Comparison of ENCODE assay signal across 19 cellular contexts in the genomic region with DNA sequence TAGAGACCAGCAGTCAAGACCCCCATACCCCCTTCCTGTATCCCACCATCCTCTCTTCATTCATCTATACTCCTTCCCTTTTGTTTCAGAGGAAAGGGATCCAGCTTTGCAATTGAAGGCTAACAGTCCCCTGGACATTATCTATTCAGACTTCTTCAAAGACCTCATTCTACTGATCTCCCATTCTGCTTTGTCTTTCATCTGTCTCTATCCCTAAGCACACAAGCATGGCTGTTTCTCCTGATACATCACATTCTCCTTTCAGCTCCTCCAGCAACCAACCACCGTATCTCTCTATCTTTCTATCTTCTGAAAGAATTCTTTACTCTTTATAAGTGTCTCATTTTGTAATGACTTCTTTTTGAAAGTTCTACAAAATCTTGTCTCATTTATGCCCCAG. TPM values are rescaled to one million over a fixed set of nuclear protein-coding genes. Genes with fewer than 3 reads are reported as not detected.
DNase-seq lines count a peak whose midpoint lies in the region; ATAC-seq, FAIRE-seq and TF ChIP-seq lines count a peak whose summit lies in the region.
"Had no signal": no experiment of that assay in that cellular context is flagged by ENCODE, and none has a peak within 500 bp of the region (broad histone marks: within the 10 kb centered on the region; RNA-seq: fewer than 3 reads in every experiment).

No MANE protein-coding gene starts in this region.

- no peak for TF ChIP-seq POLR2A in A549 (IDR thresholded peaks at IDR 0.05; ENCODE audit: low read length)
- no peak for TF ChIP-seq POLR2A in endothelial cell of umbilical vein (IDR thresholded peaks at IDR 0.05; ENCODE audit: low read depth, low read length)
- no peak for TF ChIP-seq POLR2A in adrenal gland (IDR thresholded peaks at IDR 0.05)

- no peaks in the 10 kb centered on the region for H3F3A ChIP-seq in neural progenitor cell (ENCODE audit: low read depth)

- TF ChIP-seq CTCF in A549 (IDR thresholded peaks at IDR 0.05) (no peak), endothelial cell of umbilical vein (IDR thresholded peaks at IDR 0.05; ENCODE audit: extremely low read depth in 1 of 2, insufficient read depth in 1 of 2, low read depth in 1 of 2, low read length in 2 of 2) (no peak), neural progenitor cell (IDR thresholded peaks at IDR 0.05) (no peak), Calu3 (IDR thresholded peaks at IDR 0.05; ENCODE audit: unreplicated experiment) (no peak), adrenal gland (IDR thresholded peaks at IDR 0.05) (no peak)

- H3K9ac ChIP-seq in endothelial cell of umbilical vein (replicated peaks; ENCODE audit: extremely low read depth, insufficient read depth, low read length) (no peak overlapping the region), neural progenitor cell (no peak overlapping the region)
- H3K9ac ChIP-seq: BLaER1 treated with 17β-estradiol and CSF1 and Interleukin-3, amounts not matched to agents 10 nM and 100 nM had no signal

- H3K4me3 Mint-ChIP-seq in T-helper 17 cell = no peak overlapping the region
- no peak overlapping the region for H3K4me3 Mint-ChIP-seq in neural progenitor cell
- no peak overlapping the region for H3K4me3 Mint-ChIP-seq in Calu3 (ENCODE audit: low read depth, unreplicated experiment)
- H3K4me3 Mint-ChIP-seq: CD4-positive, CD25-positive, alpha-beta regulatory T cell; H9 had no signal

- H3K9me1 ChIP-seq in endothelial cell of umbilical vein (replicated peaks; ENCODE audit: control insufficient read depth, extremely low read depth, insufficient read depth, low read length) = no peaks in the 10 kb centered on the region

- H3K4me2 ChIP-seq in A549 = 0 out of 3 replicates have a peak overlapping the region, but pooled peaks have one; percentile 8
- H3K4me2 ChIP-seq in endothelial cell of umbilical vein (ENCODE audit: insufficient read depth, low read length) = no peak overlapping the region
- H3K4me2 ChIP-seq in neural progenitor cell = no peak overlapping the region
- H3K4me2 ChIP-seq: BLaER1 treated with 17β-estradiol and CSF1 and Interleukin-3, amounts not matched to agents 10 nM and 100 nM had no signal

- H3K36me3 Mint-ChIP-seq in T-helper 17 cell (ENCODE audit: low read depth) = peaks cover 3% of the 10 kb centered on the region
- H3K36me3 Mint-ChIP-seq in neural progenitor cell = no peaks in the 10 kb centered on the region
- no peaks in the 10 kb centered on the region for H3K36me3 Mint-ChIP-seq in Calu3 (ENCODE audit: insufficient read depth, unreplicated experiment)
- H3K36me3 Mint-ChIP-seq: CD4-positive, CD25-positive, alpha-beta regulatory T cell had no signal

- TF ChIP-seq EP300 in A549 (IDR thresholded peaks at IDR 0.05) = no peak

- H2AFZ ChIP-seq in endothelial cell of umbilical vein (ENCODE audit: low read depth, low read length) (peak overlapping the region; percentile 24), neural progenitor cell (replicated peaks) (peak overlapping the region; percentile 5)

- H3K27me3 Mint-ChIP-seq in T-helper 17 cell (no peaks in the 10 kb centered on the region), neural progenitor cell (ENCODE audit: insufficient read depth, low read depth) (peaks cover 7% of the 10 kb centered on the region), Calu3 (ENCODE audit: unreplicated experiment) (no peaks in the 10 kb centered on the region)
- H3K27me3 Mint-ChIP-seq: CD4-positive, CD25-positive, alpha-beta regulatory T cell had no signal

- no peak for FAIRE-seq in A549 (lab: Jason Lieb, UNC)
- no peak for FAIRE-seq in endothelial cell of umbilical vein (lab: Jason Lieb, UNC)
- FAIRE-seq: D721Med, GM19239, HTR-8/SVneo had no signal

- dilution Hi-C loops in endothelial cell of umbilical vein (cut with MboI; ENCODE audit: extremely low pct_ligation_motif_present, low sequenced_read_pairs) = no loop called here

- no peaks in the 10 kb centered on the region for H3K36me3 ChIP-seq in endothelial cell of umbilical vein (ENCODE audit: control insufficient read depth in 2 of 2, extremely low read depth in 1 of 2, insufficient read depth in 2 of 2, low read length in 2 of 2)
- no peaks in the 10 kb centered on the region for H3K36me3 ChIP-seq in neural progenitor cell
- H3K36me3 ChIP-seq in adrenal gland (replicated peaks in 1 of 2) = no peaks in the 10 kb centered on the region
- H3K36me3 ChIP-seq: BLaER1 treated with 17β-estradiol and CSF1 and Interleukin-3, amounts not matched to agents 10 nM and 100 nM had no signal

- H3K4me1 Mint-ChIP-seq in T-helper 17 cell = peaks cover 17% of the 10 kb centered on the region
- H3K4me1 Mint-ChIP-seq in neural progenitor cell = no peaks in the 10 kb centered on the region
- peaks cover 15% of the 10 kb centered on the region for H3K4me1 Mint-ChIP-seq in Calu3 (ENCODE audit: low read depth, unreplicated experiment)
- H3K4me1 Mint-ChIP-seq: H9 had no signal

- 0 out of 3 replicates have a peak, but pooled peaks cover 11% of the 10 kb centered on the region for H3K4me1 ChIP-seq in A549
- H3K4me1 ChIP-seq in endothelial cell of umbilical vein (ENCODE audit: control insufficient read depth, extremely low read depth, insufficient read depth, low read length) = no peaks in the 10 kb centered on the region
- H3K4me1 ChIP-seq in neural progenitor cell = no peaks in the 10 kb centered on the region
- H3K4me1 ChIP-seq in adrenal gland (replicated peaks in 1 of 2) = no peaks in the 10 kb centered on the region

- CTCF ChIA-PET in A549 (lab: Yijun Ruan, JAX) (interaction anchor here (0.7 to 1.6 kb wide), 3 partner anchors 9 to 266 kb away, joined by 4 read pairs; a partner anchor contains a TSS), endothelial cell of umbilical vein (lab: Charles Lee) (interaction anchor here (1.0 to 1.2 kb wide), 2 partner anchors 8 to 10 kb away, joined by 3 to 4 read pairs; a partner anchor contains a TSS), Calu3 (lab: Charles Lee) (interaction anchor here (0.7 kb wide), 1 partner anchor 424 kb away, joined by 3 read pairs; no protein-coding TSS in a partner anchor)

- no peak for ATAC-seq in A549
- no peak for ATAC-seq in T-helper 17 cell

- H3K27ac ChIP-seq in A549 (no peak overlapping the region), endothelial cell of umbilical vein (ENCODE audit: insufficient read depth, low read depth, low read length) (no peak overlapping the region), neural progenitor cell (no peak overlapping the region), adrenal gland (no peak overlapping the region)
- H3K27ac ChIP-seq: BLaER1 treated with 17β-estradiol and CSF1 and Interleukin-3, amounts not matched to agents 10 nM and 100 nM had no signal

- DNase-seq in A549 (ENCODE audit: low read depth in 1 of 2, low spot score in 1 of 2) (no peak), T-helper 17 cell (no peak), endothelial cell of umbilical vein (ENCODE audit: low read depth, low spot score) (no peak), neural progenitor cell (ENCODE audit: low spot score) (no peak), Calu3 (no peak), adrenal gland (no peak), D341Med (ENCODE audit: low spot score) (no peak)
- no peak for DNase-seq in stimulated activated CD4-positive, alpha-beta T cell treated with anti-CD3 and anti-CD28 coated beads, Interleukin-2, amount 100 ng/mL, for 48 hours
- DNase-seq: 8988T; ACHN; CD4-positive, CD25-positive, alpha-beta regulatory T cell; DMS153; GF-D8; GOT3; H9 had no signal

- H3K27me3 ChIP-seq in endothelial cell of umbilical vein (ENCODE audit: control insufficient read depth in 2 of 2, insufficient read depth in 2 of 2, low read length in 2 of 2) (no peaks in the 10 kb centered on the region), neural progenitor cell (no peaks in the 10 kb centered on the region), adrenal gland (no peaks in the 10 kb centered on the region)
- H3K27me3 ChIP-seq: BLaER1 treated with 17β-estradiol and CSF1 and Interleukin-3, amounts not matched to agents 10 nM and 100 nM had no signal

- no peak overlapping the region for H3K4me3 ChIP-seq in A549
- no peak overlapping the region for H3K4me3 ChIP-seq in endothelial cell of umbilical vein (replicated peaks in 1 of 3; ENCODE audit: insufficient read depth in 1 of 3, low read depth in 1 of 3, low read length in 3 of 3)
- no peak overlapping the region for H3K4me3 ChIP-seq in neural progenitor cell
- H3K4me3 ChIP-seq in adrenal gland = no peak overlapping the region
- H3K4me3 ChIP-seq: BLaER1 treated with 17β-estradiol and CSF1 and Interleukin-3, amounts not matched to agents 10 nM and 100 nM had no signal

- 69% methylated on average over 1 of the region's 1 CpG for WGBS in A549 (ENCODE audit: missing lambda C conversion rate)
- WGBS in adrenal gland, 4 donors = 83 to 92% (median 88%) methylated on average over 1 of the region's 1 CpG

- POLR2A ChIA-PET in A549 (lab: Yijun Ruan, JAX) (no interaction called here), endothelial cell of umbilical vein (lab: Charles Lee) (no interaction called here)

- H3K9me3 ChIP-seq in A549 = no peaks in the 10 kb centered on the region
- H3K9me3 ChIP-seq in T-helper 17 cell (ENCODE audit: control insufficient read depth, low read length, poor library complexity, severe bottlenecking) = no peaks in the 10 kb centered on the region
- H3K9me3 ChIP-seq in endothelial cell of umbilical vein (replicated peaks; ENCODE audit: control insufficient read depth, insufficient read depth, low read length) = no peaks in the 10 kb centered on the region
- no peaks in the 10 kb centered on the region for H3K9me3 ChIP-seq in neural progenitor cell (ENCODE audit: low read depth)
- no peaks in the 10 kb centered on the region for H3K9me3 ChIP-seq in adrenal gland (replicated peaks in 1 of 3)
- H3K9me3 ChIP-seq: BLaER1 treated with 17β-estradiol and CSF1 and Interleukin-3, amounts not matched to agents 10 nM and 100 nM had no signal

- H3K79me2 ChIP-seq in endothelial cell of umbilical vein (ENCODE audit: control insufficient read depth, insufficient read depth, low read length) = no peaks in the 10 kb centered on the region
- no peaks in the 10 kb centered on the region for H3K79me2 ChIP-seq in neural progenitor cell (ENCODE audit: low read depth)

- H3K27ac Mint-ChIP-seq in T-helper 17 cell (peak overlapping the region; percentile 51), neural progenitor cell (no peak overlapping the region), Calu3 (ENCODE audit: unreplicated experiment) (no peak overlapping the region)
- H3K27ac Mint-ChIP-seq: H9 had no signal

- no peaks in the 10 kb centered on the region for H3K9me3 Mint-ChIP-seq in neural progenitor cell
- H3K9me3 Mint-ChIP-seq in Calu3 (ENCODE audit: low read depth, unreplicated experiment) = no peaks in the 10 kb centered on the region
- H3K9me3 Mint-ChIP-seq: H9 had no signal

- H4K20me1 ChIP-seq in endothelial cell of umbilical vein (replicated peaks; ENCODE audit: control insufficient read depth, extremely low read depth, insufficient read depth, low read length) (no peaks in the 10 kb centered on the region), neural progenitor cell (ENCODE audit: low read depth) (no peaks in the 10 kb centered on the region)
- H4K20me1 ChIP-seq: BLaER1 treated with 17β-estradiol and CSF1 and Interleukin-3, amounts not matched to agents 10 nM and 100 nM had no signal

- no peak for TF ChIP-seq RAD21 in A549 (conservative IDR thresholded peaks at IDR 0.05 in 1 of 2, IDR thresholded peaks at IDR 0.05 in 1 of 2)

- BruUV-seq in endothelial cell of umbilical vein (replicated peaks; lab: Mats Ljungman, UMichigan) (no TSS peak), Calu3 (replicated peaks; lab: Mats Ljungman, UMichigan) (no TSS peak)

- intact Hi-C loops in endothelial cell of umbilical vein (cut with micrococcal nuclease) = no loop called here
- intact Hi-C loops in Calu3 (cut with micrococcal nuclease; ENCODE audit: unreplicated experiment) = no loop called here
- intact Hi-C loops in adrenal gland (cut with DNase I) = no loop called here

RNA-seq across cellular contexts. Expression of a gene that starts 9.7 kb away (rescaled TPM):
- polyA plus RNA-seq in A549 (2011; rRNA removed) (28.2 and 46.4 TPM in 2 replicates), A549 (2017; fragmentation: RNase III; extraction: RNeasy Plus Mini Kit Qiagen cat#74134 plus additional on column Dnase treatment) (35.7 to 37.8 TPM (median 37.6 TPM) in 3 replicates), endothelial cell of umbilical vein (63.1 and 65.8 TPM in 2 replicates), adrenal gland (100 to 1,000 TPM in 1 of 3 donors, 10 to 100 TPM in 2; 84.3 to 103 (median 87.3) TPM)
- polyA plus RNA-seq in A549 (2012; cell fraction: cytosol; rRNA removed) = 28.5 and 35.8 TPM in 2 replicates
- polyA plus RNA-seq in A549 (2012; cell fraction: nucleus; rRNA removed) = 40.6 and 59.5 TPM in 2 replicates
- 43.7 and 44.1 TPM in 2 replicates for polyA minus RNA-seq in A549 (2011; rRNA and poly(A)+ RNA removed)
- total RNA-seq in T-helper 17 cell (10 to 100 TPM; 72.3 to 72.7 TPM), endothelial cell of umbilical vein (151 and 164 TPM in 2 replicates), neural progenitor cell (ENCODE audit: low replicate concordance) (33.1 and 53.9 TPM in 2 replicates), Calu3 (2022) (67.2 and 85.6 TPM in 2 replicates), adrenal gland (100 to 1,000 TPM in 1 of 8 donors, 10 to 100 TPM in 7; 42.7 to 105 (median 71.0) TPM)
- 67.5 and 72.3 TPM in 2 replicates for polyA plus RNA-seq in endothelial cell of umbilical vein (2011; cell fraction: cytosol; rRNA removed)
- polyA plus RNA-seq in endothelial cell of umbilical vein (2011; cell fraction: nucleus; rRNA removed) = 155 and 157 TPM in 2 replicates
- 88.4 and 132 TPM in 2 replicates for polyA plus RNA-seq in endothelial cell of umbilical vein (2012)
- 119 and 130 TPM in 2 replicates for polyA minus RNA-seq in endothelial cell of umbilical vein
- polyA minus RNA-seq in endothelial cell of umbilical vein (2011; cell fraction: cytosol; rRNA and poly(A)+ RNA removed) = 27.0 TPM
- 123 and 174 TPM in 2 replicates for polyA minus RNA-seq in endothelial cell of umbilical vein (2011; cell fraction: nucleus; rRNA and poly(A)+ RNA removed)
